ENCODE assay signal across 1 cellular context in the genomic region with DNA sequence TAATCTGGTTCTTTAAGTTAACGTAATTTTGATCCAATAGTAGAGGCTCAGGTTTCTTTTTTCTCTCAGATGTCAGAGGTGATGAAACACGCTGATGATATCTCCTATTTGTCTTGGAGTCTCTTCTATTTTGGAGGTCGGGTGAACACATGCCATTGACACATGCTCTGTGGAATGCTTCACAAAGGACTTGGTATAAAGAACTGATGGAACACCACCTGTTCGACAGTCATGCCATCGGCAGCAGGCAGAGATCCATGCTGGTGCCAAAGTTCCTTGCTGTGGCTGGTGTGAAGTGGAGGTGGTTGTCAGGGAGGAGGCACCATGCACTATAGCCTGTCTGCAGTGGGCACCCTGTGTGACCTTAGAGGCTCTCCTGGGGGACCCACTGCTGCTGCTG.
TF ChIP-seq lines count a peak whose summit lies in the region.

No MANE protein-coding gene starts in this region.

TF ChIP-seq in SK-N-SH, 30 proteins besides CTCF, POLR2A, EP300 and RAD21 (continued from another document):
- TF ChIP-seq PBX3 (IDR thresholded peaks at IDR 0.05) (no peak), RXRA (IDR thresholded peaks at IDR 0.05; ENCODE audit: borderline replicate concordance, low read depth) (no peak), SIN3A (IDR thresholded peaks at IDR 0.05; ENCODE audit: borderline replicate concordance, low read depth, low read length) (no peak), SMC3 (IDR thresholded peaks at IDR 0.05; ENCODE audit: low read depth, low read length) (no peak)
- TF ChIP-seq, protein P1, sequence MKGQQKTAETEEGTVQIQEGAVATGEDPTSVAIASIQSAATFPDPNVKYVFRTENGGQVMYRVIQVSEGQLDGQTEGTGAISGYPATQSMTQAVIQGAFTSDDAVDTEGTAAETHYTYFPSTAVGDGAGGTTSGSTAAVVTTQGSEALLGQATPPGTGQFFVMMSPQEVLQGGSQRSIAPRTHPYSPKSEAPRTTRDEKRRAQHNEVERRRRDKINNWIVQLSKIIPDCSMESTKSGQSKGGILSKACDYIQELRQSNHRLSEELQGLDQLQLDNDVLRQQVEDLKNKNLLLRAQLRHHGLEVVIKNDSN (IDR thresholded peaks at IDR 0.05; ENCODE audit: borderline replicate concordance, low read depth), result no peak
